ENCODE assay signal across 15 cellular contexts in genomic region chr10:101969496-101969895, GRCh38.
DNase-seq lines count a peak whose midpoint lies in the region; ATAC-seq and TF ChIP-seq lines count a peak whose summit lies in the region.
"Had no signal": no experiment of that assay in that cellular context is flagged by ENCODE, and none has a peak within 500 bp of the region (broad histone marks: within the 10 kb centered on the region; RNA-seq: fewer than 3 reads in every experiment).

No MANE protein-coding gene starts in this region.

- no peak for TF ChIP-seq POLR2A in Peyer's patch (IDR thresholded peaks at IDR 0.05)

- H3K27me3 Mint-ChIP-seq in activated naive CD8-positive, alpha-beta T cell = no peaks in the 10 kb centered on the region
- H3K27me3 Mint-ChIP-seq in stimulated activated naive B cell treated with anti-CD40 and anti-IgM and Interleukin-4, amounts not matched to agents 10 μg/mL and 1 μg/mL and 100 μg/mL, for 72 hours = no peaks in the 10 kb centered on the region
- H3K27me3 Mint-ChIP-seq: effector memory CD8-positive, alpha-beta T cell; progenitor cell of endocrine pancreas had no signal

- WGBS in aorta, 2 donors = 46 to 55% methylated on average over 3 of the region's 3 CpGs

- peak overlapping the region; percentile 73 for H3K27ac Mint-ChIP-seq in activated naive CD8-positive, alpha-beta T cell
- H3K27ac Mint-ChIP-seq in stimulated activated naive B cell treated with anti-CD40 and anti-IgM and Interleukin-4, amounts not matched to agents 10 μg/mL and 1 μg/mL and 100 μg/mL, for 72 hours = peak overlapping the region; percentile 78
- H3K27ac Mint-ChIP-seq: progenitor cell of endocrine pancreas had no signal

- H3K4me3 Mint-ChIP-seq in activated naive CD8-positive, alpha-beta T cell = no peak overlapping the region
- peak overlapping the region; percentile 6 to 44 for H3K4me3 Mint-ChIP-seq in stimulated activated naive B cell treated with anti-CD40 and anti-IgM and Interleukin-4, amounts not matched to agents 10 μg/mL and 1 μg/mL and 100 μg/mL, for 72 hours
- H3K4me3 Mint-ChIP-seq: effector memory CD8-positive, alpha-beta T cell had no signal

- H3K4me3 ChIP-seq in left ventricle myocardium inferior (no peak overlapping the region), Peyer's patch (no peak overlapping the region), aorta (ENCODE audit: low read length in 2 of 2) (no peak overlapping the region)
- H3K4me3 ChIP-seq: SJSA1, vagina had no signal

- H3K27ac ChIP-seq in left ventricle myocardium inferior (replicated peaks) (peak overlapping the region; percentile 90), Peyer's patch (peak overlapping the region in 2 of 4 donors; percentile 33 to 68), aorta (ENCODE audit: low read depth in 1 of 2, low read length in 2 of 2) (no peak overlapping the region)
- H3K27ac ChIP-seq: SJSA1, vagina had no signal

- H3K4me1 ChIP-seq in left ventricle myocardium inferior (peaks cover 84% of the 10 kb centered on the region), Peyer's patch (peaks cover 0 to 12% (median 4%) of the 10 kb centered on the region in 4 donors), aorta (ENCODE audit: control insufficient read depth in 1 of 2, insufficient read depth in 2 of 2, low read length in 2 of 2) (no peaks in the 10 kb centered on the region)
- H3K4me1 ChIP-seq: vagina had no signal

- H3K27me3 ChIP-seq in left ventricle myocardium inferior (ENCODE audit: low read depth) (no peaks in the 10 kb centered on the region), Peyer's patch (no peaks in the 10 kb centered on the region), aorta (ENCODE audit: control insufficient read depth in 1 of 2, insufficient read depth in 2 of 2, low read length in 1 of 2) (no peaks in the 10 kb centered on the region)
- H3K27me3 ChIP-seq: SJSA1, vagina had no signal

- H3K36me3 ChIP-seq in left ventricle myocardium inferior = peaks cover 24% of the 10 kb centered on the region
- H3K36me3 ChIP-seq in Peyer's patch = peaks cover 0 to 44% (median 0%) of the 10 kb centered on the region in 3 donors
- H3K36me3 ChIP-seq in aorta (ENCODE audit: control insufficient read depth in 1 of 2, insufficient read depth in 2 of 2, low read length in 1 of 2) = peaks cover 0 to 5% of the 10 kb centered on the region in 2 donors

- DNase-seq in left ventricle myocardium inferior (no peak), left cardiac atrium (no peak), pons (ENCODE audit: low spot score) (no peak), Peyer's patch (no peak), aorta (no peak)
- no peak for DNase-seq in stimulated activated naive B cell treated with anti-CD40 and anti-IgM and Interleukin-4, amounts not matched to agents 10 μg/mL and 1 μg/mL and 100 μg/mL, for 72 hours
- DNase-seq: activated naive CD4-positive, alpha-beta T cell; effector memory CD8-positive, alpha-beta T cell; NCI-H1436; NCI-H226 had no signal

- no peak for TF ChIP-seq CTCF in left ventricle myocardium inferior (IDR thresholded peaks at IDR 0.05; ENCODE audit: borderline replicate concordance)
- TF ChIP-seq CTCF in Peyer's patch (IDR thresholded peaks at IDR 0.05) = no peak

- ATAC-seq in left cardiac atrium (no peak), HG02885 (IDR thresholded peaks at IDR 0.05; ENCODE audit: poor library complexity, unreplicated experiment) (peak; percentile 20), aorta (ENCODE audit: low FRiP score) (no peak)
- ATAC-seq in stimulated activated naive B cell treated with anti-CD40 and anti-IgM and Interleukin-4, amounts not matched to agents 10 μg/mL and 1 μg/mL and 100 μg/mL, for 72 hours (replicated peaks) = no peak
- ATAC-seq: effector memory CD8-positive, alpha-beta T cell had no signal

- H3K9me3 Mint-ChIP-seq in activated naive CD8-positive, alpha-beta T cell (ENCODE audit: low read depth) = no peaks in the 10 kb centered on the region
- no peaks in the 10 kb centered on the region for H3K9me3 Mint-ChIP-seq in stimulated activated naive B cell treated with anti-CD40 and anti-IgM and Interleukin-4, amounts not matched to agents 10 μg/mL and 1 μg/mL and 100 μg/mL, for 72 hours
- H3K9me3 Mint-ChIP-seq: effector memory CD8-positive, alpha-beta T cell had no signal

- H3K9me3 ChIP-seq in left ventricle myocardium inferior (replicated peaks) (no peaks in the 10 kb centered on the region), Peyer's patch (no peaks in the 10 kb centered on the region), aorta (ENCODE audit: control insufficient read depth, low read length) (no peaks in the 10 kb centered on the region)
- H3K9me3 ChIP-seq: SJSA1, vagina had no signal

- H3K36me3 Mint-ChIP-seq in activated naive CD8-positive, alpha-beta T cell = peaks cover 28% of the 10 kb centered on the region
- peaks cover 40 to 49% of the 10 kb centered on the region in 2 donors for H3K36me3 Mint-ChIP-seq in stimulated activated naive B cell treated with anti-CD40 and anti-IgM and Interleukin-4, amounts not matched to agents 10 μg/mL and 1 μg/mL and 100 μg/mL, for 72 hours

- intact Hi-C loops in left ventricle myocardium inferior (cut with micrococcal nuclease) (loop anchor here (5.0 kb wide), 1 partner anchor 82 kb away; no protein-coding TSS in a partner anchor), left cardiac atrium (cut with DNase I) (loop anchor here in 1 of 2 donors (5.0 kb wide), 1 partner anchor 127 kb away; the partner anchor contains the start of gene KCNIP2), aorta (cut with DNase I) (no loop called here)

- peaks cover 33% of the 10 kb centered on the region for H3K4me1 Mint-ChIP-seq in activated naive CD8-positive, alpha-beta T cell (ENCODE audit: low read depth)
- peaks cover 58 to 97% of the 10 kb centered on the region in 2 donors for H3K4me1 Mint-ChIP-seq in stimulated activated naive B cell treated with anti-CD40 and anti-IgM and Interleukin-4, amounts not matched to agents 10 μg/mL and 1 μg/mL and 100 μg/mL, for 72 hours
